ENCODE assay signal across 10 cellular contexts in genomic region chr1:84972377-84972987, GRCh38. TPM values are rescaled to one million over a fixed set of nuclear protein-coding genes. Genes with fewer than 3 reads are reported as not detected.
DNase-seq lines count a peak whose midpoint lies in the region; ATAC-seq and TF ChIP-seq lines count a peak whose summit lies in the region.
"Had no signal": no experiment of that assay in that cellular context is flagged by ENCODE, and none has a peak within 500 bp of the region (broad histone marks: within the 10 kb centered on the region; RNA-seq: fewer than 3 reads in every experiment).

No MANE protein-coding gene starts in this region.

- H3K9me2 ChIP-seq in PC-3 (replicated peaks; ENCODE audit: low read length), result no peaks in the 10 kb centered on the region

- intact Hi-C loops in PC-3 (cut with micrococcal nuclease), result no loop called here

- H3K4me2 ChIP-seq in PC-3 (ENCODE audit: low read length), result no peak overlapping the region

- ATAC-seq in GM18498 (IDR thresholded peaks at IDR 0.05; ENCODE audit: unreplicated experiment), result peak; percentile 46
- peak; percentile 46 for ATAC-seq in GM21576 (IDR thresholded peaks at IDR 0.05; ENCODE audit: unreplicated experiment)
- ATAC-seq in HG03575 (IDR thresholded peaks at IDR 0.05; ENCODE audit: extremely low read depth, insufficient number of reproducible peaks, low FRiP score, unreplicated experiment), result peak; percentile 23
- no peak for ATAC-seq in PC-3

- no peaks in the 10 kb centered on the region for H3K4me1 ChIP-seq in PC-3 (ENCODE audit: insufficient read depth, low read length)

- CTCF ChIA-PET in PC-3 (lab: Charles Lee), result interaction anchor here (0.5 to 0.7 kb wide), 2 partner anchors 349 to 715 kb away, joined by 3 to 10 read pairs; no protein-coding TSS in a partner anchor

- no peaks in the 10 kb centered on the region for H4K20me1 ChIP-seq in PC-3 (ENCODE audit: low read length)

- no peaks in the 10 kb centered on the region for H3F3A ChIP-seq in PC-3 (ENCODE audit: low read length, unreplicated experiment)

- H3K27ac ChIP-seq in PC-3 (ENCODE audit: low read length), result no peak overlapping the region

- DNase-seq in foreskin fibroblast, result peak; percentile 45 to 72
- DNase-seq in stimulated activated CD4-positive, alpha-beta T cell treated with anti-CD3 and anti-CD28 coated beads, Interleukin-2, amount 100 ng/mL, for 48 hours, result no peak
- no peak for DNase-seq in NCI-H774 (lab: John Stamatoyannopoulos, UW)
- DNase-seq in PC-3, result no peak
- DNase-seq in DMS114 treated with DMSO at 0.1 percent for 48 hours (lab: John Stamatoyannopoulos, UW; ENCODE audit: unreplicated experiment), result no peak
- DNase-seq: NCI-H2029; stimulated activated naive CD4-positive, alpha-beta T cell treated with Interleukin-2 at 50 U/mL for 16 hours had no signal

- H3K36me3 ChIP-seq in PC-3 (ENCODE audit: low read depth, low read length), result no peaks in the 10 kb centered on the region

- no peaks in the 10 kb centered on the region for H3K79me2 ChIP-seq in PC-3 (ENCODE audit: low read length)

- H2AFZ ChIP-seq in PC-3 (ENCODE audit: low read length), result no peak overlapping the region

- H3K27me3 ChIP-seq in PC-3 (ENCODE audit: low read length), result no peaks in the 10 kb centered on the region

- POLR2A ChIA-PET in PC-3 (lab: Charles Lee; ENCODE audit: unreplicated experiment), result no interaction called here

- TF ChIP-seq CTCF in foreskin fibroblast (IDR thresholded peaks at IDR 0.05; ENCODE audit: low read depth, low read length) (no peak), PC-3 (conservative IDR thresholded peaks at IDR 0.05; ENCODE audit: low read depth, low read length) (no peak)

- H3K9me3 ChIP-seq in PC-3 (ENCODE audit: low read length), result no peaks in the 10 kb centered on the region

- no peak overlapping the region for H3K9ac ChIP-seq in PC-3 (ENCODE audit: low read length)

- no peak overlapping the region for H3K4me3 ChIP-seq in foreskin fibroblast (ENCODE audit: low read depth in 1 of 2, low read length in 2 of 2)
- H3K4me3 ChIP-seq in PC-3 (ENCODE audit: low read length), result no peak overlapping the region

- no TSS peak for BruUV-seq in PC-3 (replicated peaks; lab: Mats Ljungman, UMichigan)

RNA-seq across cellular contexts. Expression of gene MCOLN2, which starts 24.4 kb away (rescaled TPM):
- total RNA-seq in PC-3 (2014; rRNA removed), result 11.7 and 24.6 TPM in 2 replicates

Comparison
In these comparisons a context has a peak if more than half of its experiments do, and no peak if none do; other contexts are left out.
1. DNase-seq: peak in foreskin fibroblast (2 of 2); none in stimulated activated CD4-positive, alpha-beta T cell treated with anti-CD3 and anti-CD28 coated beads, Interleukin-2, amount 100 ng/mL, for 48 hours (0 of 2), NCI-H774 (single experiment), PC-3 (single experiment) and DMS114 treated with DMSO at 0.1 percent for 48 hours (single experiment).